ENCODE assay signal across 15 cellular contexts in the genomic region with DNA sequence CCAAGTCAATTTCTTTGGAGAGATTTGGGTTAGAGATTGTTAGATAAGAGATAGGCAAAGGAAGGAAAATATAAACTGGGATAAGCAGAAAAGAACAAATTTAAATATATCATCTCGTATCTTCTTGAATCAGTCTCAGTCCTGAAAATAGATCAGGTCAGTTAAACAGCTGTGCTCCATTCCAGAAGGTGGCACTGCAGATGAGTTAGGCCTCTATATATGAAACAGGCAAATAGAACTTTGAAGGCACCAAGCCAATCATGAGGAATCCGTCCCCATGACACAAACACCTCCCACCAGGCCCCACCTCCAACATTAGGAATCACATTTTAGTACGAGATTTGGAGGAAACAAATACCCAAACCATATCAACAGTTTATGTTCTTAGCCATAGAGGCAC.
DNase-seq lines count a peak whose midpoint lies in the region; ATAC-seq and TF ChIP-seq lines count a peak whose summit lies in the region.
"Had no signal": no experiment of that assay in that cellular context is flagged by ENCODE, and none has a peak within 500 bp of the region (broad histone marks: within the 10 kb centered on the region; RNA-seq: fewer than 3 reads in every experiment).

No MANE protein-coding gene starts in this region.

- WGBS in testis, 2 donors, result 77 to 79% methylated on average over 3 of the region's 3 CpGs

- H3K4me1 ChIP-seq in OCI-LY3 (ENCODE audit: low read length) (peaks cover 8% of the 10 kb centered on the region), testis (no peaks in the 10 kb centered on the region)
- H3K4me1 ChIP-seq in effector memory CD4-positive, alpha-beta T cell (ENCODE audit: control insufficient read depth, insufficient read depth, low read length, poor library complexity, severe bottlenecking), result no peaks in the 10 kb centered on the region
- no peaks in the 10 kb centered on the region for H3K4me1 ChIP-seq in CD8-positive, alpha-beta T cell (ENCODE audit: insufficient read depth, low read length)
- H3K4me1 ChIP-seq: heart right ventricle had no signal

- peaks cover 3% of the 10 kb centered on the region for H3K9me3 Mint-ChIP-seq in CD8-positive, alpha-beta T cell
- H3K9me3 Mint-ChIP-seq: activated naive CD8-positive, alpha-beta T cell treated with anti-CD3 and anti-CD28 coated beads for 36 hours had no signal

- H3K27ac ChIP-seq in OCI-LY3 (ENCODE audit: low read length) (no peak overlapping the region), testis (no peak overlapping the region)
- H3K27ac ChIP-seq in effector memory CD4-positive, alpha-beta T cell (ENCODE audit: insufficient read depth, low read length, poor library complexity, severe bottlenecking), result no peak overlapping the region
- no peak overlapping the region for H3K27ac ChIP-seq in CD8-positive, alpha-beta T cell (ENCODE audit: low read depth, low read length)
- H3K27ac ChIP-seq: heart right ventricle, thoracic aorta had no signal

- no peak overlapping the region for H3K27ac Mint-ChIP-seq in CD8-positive, alpha-beta T cell
- H3K27ac Mint-ChIP-seq: activated naive CD8-positive, alpha-beta T cell treated with anti-CD3 and anti-CD28 coated beads for 36 hours had no signal

- peak overlapping the region; percentile 29 for H3K4me2 ChIP-seq in OCI-LY3 (ENCODE audit: low read length)

- H3K36me3 ChIP-seq in OCI-LY3 (replicated peaks; ENCODE audit: low read depth, low read length) (no peaks in the 10 kb centered on the region), testis (ENCODE audit: low read depth, missing control alignments) (no peaks in the 10 kb centered on the region)
- no peaks in the 10 kb centered on the region for H3K36me3 ChIP-seq in effector memory CD4-positive, alpha-beta T cell (ENCODE audit: control insufficient read depth, insufficient read depth, low read length)
- no peaks in the 10 kb centered on the region for H3K36me3 ChIP-seq in CD8-positive, alpha-beta T cell (ENCODE audit: insufficient read depth, low read length)
- H3K36me3 ChIP-seq: heart right ventricle, thoracic aorta had no signal

- no peaks in the 10 kb centered on the region for H3K79me2 ChIP-seq in OCI-LY3 (ENCODE audit: low read length)

- no peak overlapping the region for H3K4me3 Mint-ChIP-seq in CD8-positive, alpha-beta T cell
- H3K4me3 Mint-ChIP-seq: activated naive CD8-positive, alpha-beta T cell treated with anti-CD3 and anti-CD28 coated beads for 36 hours had no signal

- H3K9me3 ChIP-seq in OCI-LY3 (ENCODE audit: insufficient read depth, low read length), result no peaks in the 10 kb centered on the region
- no peaks in the 10 kb centered on the region for H3K9me3 ChIP-seq in effector memory CD4-positive, alpha-beta T cell (ENCODE audit: control insufficient read depth, low read length)
- H3K9me3 ChIP-seq in CD8-positive, alpha-beta T cell (ENCODE audit: low read length), result no peaks in the 10 kb centered on the region
- H3K9me3 ChIP-seq in testis, result no peaks in the 10 kb centered on the region
- H3K9me3 ChIP-seq: heart right ventricle, thoracic aorta had no signal

- intact Hi-C loops in CD8-positive, alpha-beta T cell (cut with DNase I, micrococcal nuclease), result no loop called here
- intact Hi-C loops in testis (cut with DNase I; ENCODE audit: low total_unique reads), result no loop called here

- no peak for TF ChIP-seq POLR2A in testis (IDR thresholded peaks at IDR 0.05)

- no peak overlapping the region for H3K9ac ChIP-seq in OCI-LY3 (ENCODE audit: low read length)

- H3K27me3 ChIP-seq in OCI-LY3 (ENCODE audit: low read depth, low read length) (no peaks in the 10 kb centered on the region), testis (no peaks in the 10 kb centered on the region)
- no peaks in the 10 kb centered on the region for H3K27me3 ChIP-seq in effector memory CD4-positive, alpha-beta T cell (replicated peaks; ENCODE audit: control insufficient read depth, insufficient read depth, low read length, poor library complexity, severe bottlenecking)
- H3K27me3 ChIP-seq in CD8-positive, alpha-beta T cell (ENCODE audit: insufficient read depth, low read length), result no peaks in the 10 kb centered on the region
- H3K27me3 ChIP-seq: heart right ventricle had no signal

- H3K4me1 Mint-ChIP-seq in CD8-positive, alpha-beta T cell (ENCODE audit: low read depth), result no peaks in the 10 kb centered on the region
- H3K4me1 Mint-ChIP-seq: activated naive CD8-positive, alpha-beta T cell treated with anti-CD3 and anti-CD28 coated beads for 36 hours had no signal

- H3K4me3 ChIP-seq in OCI-LY3 (ENCODE audit: low read length) (no peak overlapping the region), epithelial cell of esophagus (ENCODE audit: low read length) (no peak overlapping the region), retinal pigment epithelial cell (ENCODE audit: low read length) (no peak overlapping the region), testis (no peak overlapping the region)
- H3K4me3 ChIP-seq in effector memory CD4-positive, alpha-beta T cell (ENCODE audit: insufficient read depth, low read depth, low read length, poor library complexity, severe bottlenecking), result no peak overlapping the region
- no peak overlapping the region for H3K4me3 ChIP-seq in CD8-positive, alpha-beta T cell (ENCODE audit: low read depth, low read length)
- H3K4me3 ChIP-seq: heart right ventricle, mucosa of descending colon, thoracic aorta had no signal

- POLR2A ChIA-PET in CD8-positive, alpha-beta T cell (lab: Charles Lee), result no interaction called here

- DNase-seq in SIG-M5 treated with dmso at 0.1 percent for 504 hours (lab: John Stamatoyannopoulos, UW; ENCODE audit: unreplicated experiment) (peak; percentile 18), SIG-M5 (lab: John Stamatoyannopoulos, UW) (no peak), epithelial cell of esophagus (ENCODE audit: low read depth) (peak; percentile 43), retinal pigment epithelial cell (ENCODE audit: low read depth) (no peak), testis (no peak)
- DNase-seq in effector memory CD4-positive, alpha-beta T cell, result no peak
- no peak for DNase-seq in CD8-positive, alpha-beta T cell
- DNase-seq: activated naive CD8-positive, alpha-beta T cell treated with anti-CD3 and anti-CD28 coated beads for 36 hours; heart right ventricle; KG1; mucosa of descending colon; right cardiac atrium; T-helper 1 cell had no signal

- no peak for ATAC-seq in CD8-positive, alpha-beta T cell
- ATAC-seq: heart right ventricle, mucosa of descending colon, right cardiac atrium had no signal

- no peaks in the 10 kb centered on the region for H4K20me1 ChIP-seq in OCI-LY3 (ENCODE audit: insufficient read depth, low read length)

- H3K36me3 Mint-ChIP-seq in CD8-positive, alpha-beta T cell, result no peaks in the 10 kb centered on the region
- H3K36me3 Mint-ChIP-seq: activated naive CD8-positive, alpha-beta T cell treated with anti-CD3 and anti-CD28 coated beads for 36 hours had no signal

- no peaks in the 10 kb centered on the region for H3K27me3 Mint-ChIP-seq in CD8-positive, alpha-beta T cell (ENCODE audit: low read depth)
- H3K27me3 Mint-ChIP-seq: activated naive CD8-positive, alpha-beta T cell treated with anti-CD3 and anti-CD28 coated beads for 36 hours had no signal

- CTCF ChIA-PET in CD8-positive, alpha-beta T cell (lab: Charles Lee), result interaction anchor here (1.1 kb wide), 1 partner anchor 339 kb away, joined by 4 read pairs; no protein-coding TSS in a partner anchor

- peak; percentile 63 for TF ChIP-seq CTCF in OCI-LY3 (IDR thresholded peaks at IDR 0.05; ENCODE audit: low read depth, low read length)
- TF ChIP-seq CTCF in epithelial cell of esophagus (IDR thresholded peaks at IDR 0.05; ENCODE audit: insufficient read depth, low read depth, low read length, missing control alignments), result peak; percentile 49
- peak; percentile 41 for TF ChIP-seq CTCF in retinal pigment epithelial cell (conservative IDR thresholded peaks at IDR 0.05; ENCODE audit: low read depth, low read length)
- TF ChIP-seq CTCF in CD8-positive, alpha-beta T cell (IDR thresholded peaks at IDR 0.05), result no peak
- no peak for TF ChIP-seq CTCF in testis (IDR thresholded peaks at IDR 0.05)

- peak overlapping the region; percentile 71 for H2AFZ ChIP-seq in OCI-LY3 (ENCODE audit: low read depth, low read length)

Comparison
In these comparisons a context has a peak if more than half of its experiments do, and no peak if none do; other contexts are left out.
1. DNase-seq: peak in SIG-M5 treated with dmso at 0.1 percent for 504 hours (single experiment) and epithelial cell of esophagus (single experiment); none in SIG-M5 (single experiment), retinal pigment epithelial cell (single experiment), effector memory CD4-positive, alpha-beta T cell (0 of 3), CD8-positive, alpha-beta T cell (0 of 7) and testis (single experiment).
2. CTCF ChIP-seq: peak in OCI-LY3 (single experiment), epithelial cell of esophagus (single experiment) and retinal pigment epithelial cell (single experiment); none in CD8-positive, alpha-beta T cell (single experiment) and testis (0 of 3).